ENCODE assay signal across 8 cellular contexts in the genomic region with DNA sequence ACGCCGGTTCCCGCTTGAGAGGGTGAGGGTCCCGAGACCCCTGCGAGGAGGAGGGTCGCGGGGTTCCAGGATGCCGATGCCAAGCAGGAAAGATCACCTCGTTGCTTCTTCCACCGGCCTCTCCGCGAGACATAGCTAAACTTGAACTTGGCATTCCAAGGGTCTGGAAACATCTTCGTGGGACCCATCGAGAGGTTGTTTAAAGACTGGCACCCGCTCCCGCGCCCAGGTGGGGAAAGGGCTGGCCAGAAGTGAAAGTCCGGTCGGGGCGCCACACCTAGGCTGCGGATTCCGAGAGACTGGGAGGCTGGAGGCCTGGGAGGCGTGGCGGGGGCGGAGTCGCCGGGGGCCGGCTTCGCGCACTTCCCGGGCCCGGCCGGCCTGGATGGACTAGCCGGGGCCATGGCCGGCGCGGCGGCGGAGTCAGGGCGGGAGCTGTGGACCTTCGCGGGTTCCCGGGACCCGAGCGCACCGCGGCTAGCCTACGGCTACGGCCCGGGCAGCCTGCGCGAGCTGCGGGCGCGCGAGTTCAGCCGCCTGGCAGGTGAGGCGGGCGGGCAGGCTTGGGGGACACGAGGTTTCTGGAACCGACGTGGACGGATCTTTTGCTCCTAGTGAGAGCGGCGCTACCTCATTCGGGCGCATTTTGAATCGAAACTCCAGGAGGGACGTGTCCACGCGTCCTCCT. TPM values are rescaled to one million over a fixed set of nuclear protein-coding genes. Genes with fewer than 3 reads are reported as not detected.
DNase-seq lines count a peak whose midpoint lies in the region; ATAC-seq and FAIRE-seq lines count a peak whose summit lies in the region.

A gene with protein sequence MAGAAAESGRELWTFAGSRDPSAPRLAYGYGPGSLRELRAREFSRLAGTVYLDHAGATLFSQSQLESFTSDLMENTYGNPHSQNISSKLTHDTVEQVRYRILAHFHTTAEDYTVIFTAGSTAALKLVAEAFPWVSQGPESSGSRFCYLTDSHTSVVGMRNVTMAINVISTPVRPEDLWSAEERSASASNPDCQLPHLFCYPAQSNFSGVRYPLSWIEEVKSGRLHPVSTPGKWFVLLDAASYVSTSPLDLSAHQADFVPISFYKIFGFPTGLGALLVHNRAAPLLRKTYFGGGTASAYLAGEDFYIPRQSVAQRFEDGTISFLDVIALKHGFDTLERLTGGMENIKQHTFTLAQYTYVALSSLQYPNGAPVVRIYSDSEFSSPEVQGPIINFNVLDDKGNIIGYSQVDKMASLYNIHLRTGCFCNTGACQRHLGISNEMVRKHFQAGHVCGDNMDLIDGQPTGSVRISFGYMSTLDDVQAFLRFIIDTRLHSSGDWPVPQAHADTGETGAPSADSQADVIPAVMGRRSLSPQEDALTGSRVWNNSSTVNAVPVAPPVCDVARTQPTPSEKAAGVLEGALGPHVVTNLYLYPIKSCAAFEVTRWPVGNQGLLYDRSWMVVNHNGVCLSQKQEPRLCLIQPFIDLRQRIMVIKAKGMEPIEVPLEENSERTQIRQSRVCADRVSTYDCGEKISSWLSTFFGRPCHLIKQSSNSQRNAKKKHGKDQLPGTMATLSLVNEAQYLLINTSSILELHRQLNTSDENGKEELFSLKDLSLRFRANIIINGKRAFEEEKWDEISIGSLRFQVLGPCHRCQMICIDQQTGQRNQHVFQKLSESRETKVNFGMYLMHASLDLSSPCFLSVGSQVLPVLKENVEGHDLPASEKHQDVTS (plus strand): TSS at position 360 of the 688 bp plus-strand sequence. CDS start 43 bp downstream, at position 403.

- in situ Hi-C loops in Caki2 (cut with HindIII; ENCODE audit: low pct_unique_long_range_greater_than_20kb, low sequenced_read_pairs), result no loop called here

- ATAC-seq in GM21447 (IDR thresholded peaks at IDR 0.05; ENCODE audit: unreplicated experiment) (peak; percentile 83), left lobe of liver (peak; percentile 89)

- no peak for FAIRE-seq in HTR-8/SVneo (lab: Jason Lieb, UNC)

- DNase-seq in Caki2 (ENCODE audit: low read depth) (peak; percentile 60), HTR-8/SVneo (ENCODE audit: insufficient read length, low spot score) (peak; percentile 71), UCSD-AML1 (lab: John Stamatoyannopoulos, UW; ENCODE audit: unreplicated experiment) (peak; percentile 42), cortex of kidney (lab: John Stamatoyannopoulos, UW) (peak; percentile 20), left lobe of liver (ENCODE audit: low spot score) (peak; percentile 94), OCI-M1 (lab: John Stamatoyannopoulos, UW) (no peak)
- peak; percentile 5 for DNase-seq in stimulated activated CD8-positive, alpha-beta memory T cell treated with anti-CD3 and anti-CD28 coated beads, Interleukin-12 subunit alpha, Interleukin-12 subunit beta, amount 100 ng/mL, for 1 hour (ENCODE audit: low read depth)

RNA-seq across cellular contexts. Expression of the gene that starts here (rescaled TPM):
- total RNA-seq in Caki2 (2014; rRNA removed; shearing (Covaris generic); ENCODE audit: low replicate concordance), result 3.7 and 10.2 TPM in 2 replicates
- 27.4 TPM for total RNA-seq in left lobe of liver
